ENCODE assay signal across 10 cellular contexts in the genomic region with DNA sequence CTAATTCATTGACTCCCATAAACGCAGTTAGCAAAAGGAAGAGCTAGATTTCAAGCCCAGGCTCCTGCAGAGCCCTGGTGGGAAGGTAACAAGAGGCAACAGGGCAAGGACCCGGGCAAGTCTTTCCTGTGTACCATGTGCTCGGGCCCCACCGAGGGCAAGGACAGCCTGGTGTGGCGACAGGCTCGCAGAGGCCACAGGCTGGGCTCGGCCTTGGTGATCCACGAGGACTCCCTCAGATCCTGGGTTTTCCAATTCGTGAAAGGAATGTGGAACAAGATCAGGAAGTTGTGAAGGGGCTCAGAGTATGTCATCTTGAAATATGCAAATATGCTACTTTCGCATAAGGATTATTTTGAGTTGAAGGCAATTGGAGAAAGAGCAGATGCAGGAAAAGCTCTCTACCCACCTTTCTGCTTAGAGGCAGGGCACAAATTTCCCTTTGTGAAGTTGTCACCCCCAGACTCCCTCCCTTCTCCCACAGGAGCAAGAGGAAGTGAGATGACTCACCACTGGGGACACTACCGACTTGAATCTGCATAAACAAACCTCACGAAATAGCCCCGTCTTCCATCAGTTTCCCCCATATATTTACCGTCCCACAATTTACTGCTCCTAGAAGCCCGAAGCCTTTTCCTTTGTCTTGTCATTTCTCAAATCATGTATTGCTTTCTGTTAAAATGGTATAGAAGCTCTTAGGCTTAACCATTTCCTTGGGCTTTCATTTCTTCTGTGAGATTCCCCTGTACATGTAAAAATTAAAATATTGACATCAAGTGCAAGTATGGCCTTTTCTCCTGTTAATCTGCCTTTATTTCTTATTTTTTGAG.
DNase-seq lines count a peak whose midpoint lies in the region; ATAC-seq, FAIRE-seq and TF ChIP-seq lines count a peak whose summit lies in the region.
"Had no signal": no experiment of that assay in that cellular context is flagged by ENCODE, and none has a peak within 500 bp of the region (broad histone marks: within the 10 kb centered on the region; RNA-seq: fewer than 3 reads in every experiment).

No MANE protein-coding gene starts in this region.

- no peaks in the 10 kb centered on the region for H3K36me3 ChIP-seq in OCI-LY3 (replicated peaks; ENCODE audit: low read depth, low read length)
- H3K36me3 ChIP-seq in endothelial cell of umbilical vein (ENCODE audit: control insufficient read depth in 2 of 2, extremely low read depth in 1 of 2, insufficient read depth in 2 of 2, low read length in 2 of 2), result no peaks in the 10 kb centered on the region
- no peaks in the 10 kb centered on the region for H3K36me3 ChIP-seq in stomach

- H3K9me1 ChIP-seq in endothelial cell of umbilical vein (replicated peaks; ENCODE audit: control insufficient read depth, extremely low read depth, insufficient read depth, low read length), result no peaks in the 10 kb centered on the region

- H3K27ac ChIP-seq in OCI-LY3 (ENCODE audit: low read length), result no peak overlapping the region
- no peak overlapping the region for H3K27ac ChIP-seq in endothelial cell of umbilical vein (ENCODE audit: insufficient read depth, low read depth, low read length)
- peak overlapping the region; percentile 50 to 79 (median 72) for H3K27ac ChIP-seq in stomach

- H3K9ac ChIP-seq in OCI-LY3 (ENCODE audit: low read length) (no peak overlapping the region), endothelial cell of umbilical vein (replicated peaks; ENCODE audit: extremely low read depth, insufficient read depth, low read length) (no peak overlapping the region)

- TF ChIP-seq CTCF in OCI-LY3 (IDR thresholded peaks at IDR 0.05; ENCODE audit: low read depth, low read length) (no peak), endothelial cell of umbilical vein (IDR thresholded peaks at IDR 0.05; ENCODE audit: extremely low read depth in 1 of 2, insufficient read depth in 1 of 2, low read depth in 1 of 2, low read length in 2 of 2) (no peak), stomach (IDR thresholded peaks at IDR 0.05) (no peak)

- H3K9me3 ChIP-seq in OCI-LY3 (ENCODE audit: insufficient read depth, low read length) (no peaks in the 10 kb centered on the region), endothelial cell of umbilical vein (replicated peaks; ENCODE audit: control insufficient read depth, insufficient read depth, low read length) (no peaks in the 10 kb centered on the region), stomach (no peaks in the 10 kb centered on the region)

- BruUV-seq in endothelial cell of umbilical vein (replicated peaks; lab: Mats Ljungman, UMichigan), result no TSS peak

- H2AFZ ChIP-seq in OCI-LY3 (ENCODE audit: low read depth, low read length), result no peak overlapping the region
- peak overlapping the region; percentile 28 for H2AFZ ChIP-seq in endothelial cell of umbilical vein (ENCODE audit: low read depth, low read length)

- H3K4me1 ChIP-seq in OCI-LY3 (ENCODE audit: low read length) (peaks cover 40% of the 10 kb centered on the region), endothelial cell of umbilical vein (ENCODE audit: control insufficient read depth, extremely low read depth, insufficient read depth, low read length) (peaks cover 8% of the 10 kb centered on the region), stomach (peaks cover 30 to 55% (median 38%) of the 10 kb centered on the region in 4 donors)

- FAIRE-seq in endothelial cell of umbilical vein (lab: Jason Lieb, UNC), result peak; percentile 79
- FAIRE-seq: A204.1 had no signal

- H4K20me1 ChIP-seq in OCI-LY3 (ENCODE audit: insufficient read depth, low read length) (no peaks in the 10 kb centered on the region), endothelial cell of umbilical vein (replicated peaks; ENCODE audit: control insufficient read depth, extremely low read depth, insufficient read depth, low read length) (no peaks in the 10 kb centered on the region)

- POLR2A ChIA-PET in endothelial cell of umbilical vein (lab: Charles Lee), result no interaction called here

- DNase-seq in NCI-H82 (lab: John Stamatoyannopoulos, UW) (peak; percentile 33), NCI-H82 treated with DMSO at 0.1 percent for 48 hours (lab: John Stamatoyannopoulos, UW; ENCODE audit: unreplicated experiment) (no peak), endothelial cell of umbilical vein (ENCODE audit: low read depth, low spot score) (peak; percentile 67), stomach (no peak), posterior vena cava (ENCODE audit: low spot score) (no peak)
- no peak for DNase-seq in activated effector memory CD4-positive, alpha-beta T cell treated with Interleukin-2 at 50 U/mL for 16 hours
- DNase-seq: activated CD4-positive, alpha-beta T cell treated with anti-CD3 and anti-CD28 coated beads for 48 hours had no signal

- CTCF ChIA-PET in endothelial cell of umbilical vein (lab: Charles Lee), result interaction anchor here (1.4 to 1.6 kb wide), 2 partner anchors 9 to 33 kb away, joined by 3 to 4 read pairs; no protein-coding TSS in a partner anchor

- no peaks in the 10 kb centered on the region for H3K27me3 ChIP-seq in OCI-LY3 (ENCODE audit: low read depth, low read length)
- no peaks in the 10 kb centered on the region for H3K27me3 ChIP-seq in endothelial cell of umbilical vein (ENCODE audit: control insufficient read depth in 2 of 2, insufficient read depth in 2 of 2, low read length in 2 of 2)
- no peaks in the 10 kb centered on the region for H3K27me3 ChIP-seq in stomach

- dilution Hi-C loops in endothelial cell of umbilical vein (cut with MboI; ENCODE audit: extremely low pct_ligation_motif_present, low sequenced_read_pairs), result no loop called here

- H3K79me2 ChIP-seq in OCI-LY3 (ENCODE audit: low read length), result no peaks in the 10 kb centered on the region
- no peaks in the 10 kb centered on the region for H3K79me2 ChIP-seq in endothelial cell of umbilical vein (ENCODE audit: control insufficient read depth, insufficient read depth, low read length)

- intact Hi-C loops in endothelial cell of umbilical vein (cut with micrococcal nuclease), result no loop called here
- intact Hi-C loops in stomach (cut with DNase I; ENCODE audit: low total_unique reads), result no loop called here
- intact Hi-C loops in posterior vena cava (cut with DNase I), result no loop called here

- no peak for ATAC-seq in HG03442 (IDR thresholded peaks at IDR 0.05; ENCODE audit: unreplicated experiment)

- H3K4me2 ChIP-seq in OCI-LY3 (ENCODE audit: low read length), result peak overlapping the region; percentile 89
- peak overlapping the region; percentile 56 for H3K4me2 ChIP-seq in endothelial cell of umbilical vein (ENCODE audit: insufficient read depth, low read length)

- 52 to 64% (median 61%) methylated on average over 14 to 15 of the region's 15 CpGs for WGBS in stomach, 5 donors

- H3K4me3 ChIP-seq in OCI-LY3 (ENCODE audit: low read length), result peak overlapping the region; percentile 60
- no peak overlapping the region for H3K4me3 ChIP-seq in endothelial cell of umbilical vein (replicated peaks in 1 of 3; ENCODE audit: insufficient read depth in 1 of 3, low read depth in 1 of 3, low read length in 3 of 3)
- no peak overlapping the region for H3K4me3 ChIP-seq in stomach

- TF ChIP-seq EP300 in stomach (IDR thresholded peaks at IDR 0.05), result no peak

- TF ChIP-seq POLR2A in endothelial cell of umbilical vein (IDR thresholded peaks at IDR 0.05; ENCODE audit: low read depth, low read length) (no peak), stomach (IDR thresholded peaks at IDR 0.05) (no peak)

TF ChIP-seq in endothelial cell of umbilical vein, 7 proteins besides CTCF, POLR2A, EP300 and RAD21:
- TF ChIP-seq FOS (IDR thresholded peaks at IDR 0.05; ENCODE audit: borderline replicate concordance, insufficient read depth, low read length), result peak; percentile 67
- no peak for TF ChIP-seq EZH2 (IDR thresholded peaks at IDR 0.05; ENCODE audit: borderline replicate concordance, low read depth, low read length, severe bottlenecking)
- TF ChIP-seq JUN (IDR thresholded peaks at IDR 0.05; ENCODE audit: borderline replicate concordance, insufficient read depth, insufficient read length, low read depth), result peak; percentile 69

Comparison
In these comparisons a context has a peak if more than half of its experiments do, and no peak if none do; other contexts are left out.
1. DNase-seq: peak in NCI-H82 (single experiment) and endothelial cell of umbilical vein (single experiment); none in NCI-H82 treated with DMSO at 0.1 percent for 48 hours (single experiment), stomach (single experiment), posterior vena cava (single experiment) and activated effector memory CD4-positive, alpha-beta T cell treated with Interleukin-2 at 50 U/mL for 16 hours (single experiment).
2. H3K27ac ChIP-seq: peak in stomach (5 of 5); none in OCI-LY3 (single experiment) and endothelial cell of umbilical vein (single experiment).